Comparison of ENCODE assay signal across 8 cellular contexts in genomic region chr1:117366281-117366981, GRCh38. TPM values are rescaled to one million over a fixed set of nuclear protein-coding genes. Genes with fewer than 3 reads are reported as not detected.
DNase-seq lines count a peak whose midpoint lies in the region; ATAC-seq and TF ChIP-seq lines count a peak whose summit lies in the region.

No MANE protein-coding gene starts in this region.

- DNase-seq in GM19238 (ENCODE audit: insufficient read length, low spot score) (peak; percentile 73), NOMO-1 treated with DMSO at 0.1 percent for 48 hours (lab: John Stamatoyannopoulos, UW; ENCODE audit: unreplicated experiment) (peak; percentile 58), activated T-cell treated with anti-CD3 and anti-CD28 coated beads for 4 hours (peak; percentile 71), epithelial cell of prostate (ENCODE audit: low read depth, low spot score) (no peak), mucosa of gallbladder (ENCODE audit: low spot score) (peak; percentile 86)
- peak; percentile 69 to 70 for DNase-seq in stimulated activated CD8-positive, alpha-beta memory T cell treated with anti-CD3 and anti-CD28 coated beads, Interleukin-4, amount 100 ng/mL, for 1 hour (ENCODE audit: low read depth in 2 of 2, low spot score in 1 of 2)

- H3K27ac ChIP-seq in C4-2B (peak overlapping the region; percentile 96), epithelial cell of prostate (peak overlapping the region; percentile 92)

- TF ChIP-seq CTCF in C4-2B (conservative IDR thresholded peaks at IDR 0.05): no peak

- peak; percentile 47 for ATAC-seq in HG03432 (IDR thresholded peaks at IDR 0.05; ENCODE audit: unreplicated experiment)

RNA-seq across cellular contexts. Expression of gene MAN1A2, which starts 0.8 kb away (rescaled TPM):
- total RNA-seq in mucosa of gallbladder: 51.3 TPM
